In genomic region chr2:74414913-74415761, GRCh38 we compare ENCODE assay signal across 8 cellular contexts. TPM values are rescaled to one million over a fixed set of nuclear protein-coding genes. Genes with fewer than 3 reads are reported as not detected.
DNase-seq lines count a peak whose midpoint lies in the region; ATAC-seq and TF ChIP-seq lines count a peak whose summit lies in the region.

No MANE protein-coding gene starts in this region.

- H3K4me3 ChIP-seq in breast epithelium (peak overlapping the region; percentile 54 to 75 (median 62)), rectal smooth muscle tissue (ENCODE audit: low read length) (peak overlapping the region; percentile 70)

- ATAC-seq in activated CD8-positive, alpha-beta T cell treated with anti-CD3 and anti-CD28 coated beads, Interleukin-2, amount 10 ng/mL, durations not matched to agents 7 days and 5 days: peak; percentile 55
- ATAC-seq in foreskin keratinocyte (peak; percentile 14), HG03025 (IDR thresholded peaks at IDR 0.05; ENCODE audit: low FRiP score, unreplicated experiment) (no peak), HG03442 (IDR thresholded peaks at IDR 0.05; ENCODE audit: unreplicated experiment) (no peak), GM19395 (IDR thresholded peaks at IDR 0.05; ENCODE audit: unreplicated experiment) (no peak)

- no peak overlapping the region for H3K27ac Mint-ChIP-seq in MCF 10A (ENCODE audit: low read depth, unreplicated experiment)
- H3K27ac Mint-ChIP-seq in activated CD8-positive, alpha-beta T cell treated with anti-CD3 and anti-CD28 coated beads, Interleukin-2, amount 10 ng/mL, durations not matched to agents 7 days and 5 days: no peak overlapping the region

- H3K36me3 Mint-ChIP-seq in MCF 10A (ENCODE audit: insufficient read depth, unreplicated experiment): no peaks in the 10 kb centered on the region
- H3K36me3 Mint-ChIP-seq in activated CD8-positive, alpha-beta T cell treated with anti-CD3 and anti-CD28 coated beads, Interleukin-2, amount 10 ng/mL, durations not matched to agents 7 days and 5 days (ENCODE audit: low read depth): no peaks in the 10 kb centered on the region

- no peaks in the 10 kb centered on the region for H3K27me3 Mint-ChIP-seq in MCF 10A (ENCODE audit: insufficient read depth, unreplicated experiment)
- no peaks in the 10 kb centered on the region for H3K27me3 Mint-ChIP-seq in activated CD8-positive, alpha-beta T cell treated with anti-CD3 and anti-CD28 coated beads, Interleukin-2, amount 10 ng/mL, durations not matched to agents 7 days and 5 days (ENCODE audit: low read depth)

- H3K27me3 ChIP-seq in breast epithelium (no peaks in the 10 kb centered on the region), foreskin keratinocyte (no peaks in the 10 kb centered on the region), rectal smooth muscle tissue (ENCODE audit: control insufficient read depth, insufficient read depth, low read length) (no peaks in the 10 kb centered on the region)

- no TSS peak for BruUV-seq in MCF 10A (replicated peaks; lab: Mats Ljungman, UMichigan)

- TF ChIP-seq CTCF in breast epithelium (IDR thresholded peaks at IDR 0.05) (peak in 1 of 3 donors; percentile 12), MCF 10A (IDR thresholded peaks at IDR 0.05; ENCODE audit: unreplicated experiment) (no peak), foreskin keratinocyte (conservative IDR thresholded peaks at IDR 0.05) (peak; percentile 39)

- H3K27ac ChIP-seq in breast epithelium (peak overlapping the region; percentile 70 to 89), foreskin keratinocyte (no peak overlapping the region), rectal smooth muscle tissue (ENCODE audit: low read depth, low read length) (no peak overlapping the region)

- no peak for DNase-seq in breast epithelium (ENCODE audit: low spot score in 2 of 2)
- no peak for DNase-seq in MCF 10A (ENCODE audit: unreplicated experiment)
- no peak for DNase-seq in activated CD8-positive, alpha-beta T cell treated with anti-CD3 and anti-CD28 coated beads, Interleukin-2, amount 10 ng/mL, durations not matched to agents 7 days and 5 days
- DNase-seq in foreskin keratinocyte: no peak

- CTCF ChIA-PET in MCF 10A (lab: Yijun Ruan, JAX): interaction anchor here (0.7 kb wide), 1 partner anchor 23 kb away, joined by 3 read pairs; no protein-coding TSS in a partner anchor
- CTCF ChIA-PET in activated CD8-positive, alpha-beta T cell treated with anti-CD3 and anti-CD28 coated beads, Interleukin-2, amount 10 ng/mL, durations not matched to agents 7 days and 5 days (lab: Charles Lee): interaction anchor here (1.1 kb wide), 2 partner anchors 14 to 24 kb away, joined by 3 to 5 read pairs; no protein-coding TSS in a partner anchor

- H3K9ac ChIP-seq in rectal smooth muscle tissue (ENCODE audit: low read length): peak overlapping the region; percentile 8

- no peaks in the 10 kb centered on the region for H3K9me3 ChIP-seq in breast epithelium

- H3K36me3 ChIP-seq in breast epithelium (no peaks in the 10 kb centered on the region), rectal smooth muscle tissue (ENCODE audit: control insufficient read depth, insufficient read depth, low read length) (no peaks in the 10 kb centered on the region)

- POLR2A ChIA-PET in MCF 10A (lab: Yijun Ruan, JAX): no interaction called here
- POLR2A ChIA-PET in activated CD8-positive, alpha-beta T cell treated with anti-CD3 and anti-CD28 coated beads, Interleukin-2, amount 10 ng/mL, durations not matched to agents 7 days and 5 days (lab: Charles Lee): interaction anchor here (0.8 to 1.1 kb wide), 2 partner anchors 18 to 39 kb away, joined by 3 to 6 read pairs; partner anchors contain the start of gene INO80B

- peaks cover 1% of the 10 kb centered on the region for H3K4me1 Mint-ChIP-seq in MCF 10A (ENCODE audit: insufficient read depth, unreplicated experiment)
- peaks cover 27% of the 10 kb centered on the region for H3K4me1 Mint-ChIP-seq in activated CD8-positive, alpha-beta T cell treated with anti-CD3 and anti-CD28 coated beads, Interleukin-2, amount 10 ng/mL, durations not matched to agents 7 days and 5 days (ENCODE audit: low read depth)

- H3K9me3 Mint-ChIP-seq in MCF 10A (ENCODE audit: unreplicated experiment): no peaks in the 10 kb centered on the region
- no peaks in the 10 kb centered on the region for H3K9me3 Mint-ChIP-seq in activated CD8-positive, alpha-beta T cell treated with anti-CD3 and anti-CD28 coated beads, Interleukin-2, amount 10 ng/mL, durations not matched to agents 7 days and 5 days (ENCODE audit: insufficient read depth)

- TF ChIP-seq POLR2A in breast epithelium (IDR thresholded peaks at IDR 0.05): no peak

- H3K4me3 Mint-ChIP-seq in MCF 10A (ENCODE audit: unreplicated experiment): no peak overlapping the region
- no peak overlapping the region for H3K4me3 Mint-ChIP-seq in activated CD8-positive, alpha-beta T cell treated with anti-CD3 and anti-CD28 coated beads, Interleukin-2, amount 10 ng/mL, durations not matched to agents 7 days and 5 days

- H3K4me1 ChIP-seq in breast epithelium (peaks cover 0 to 5% of the 10 kb centered on the region in 2 donors), foreskin keratinocyte (no peaks in the 10 kb centered on the region), rectal smooth muscle tissue (ENCODE audit: control insufficient read depth, insufficient read depth, low read length) (peaks cover 4% of the 10 kb centered on the region)

- intact Hi-C loops in breast epithelium (cut with DNase I; ENCODE audit: low total_unique reads): no loop called here
- intact Hi-C loops in MCF 10A (cut with micrococcal nuclease): no loop called here

RNA-seq across cellular contexts. Expression of gene C2orf81, which starts 6.3 kb away (rescaled TPM):
- 1 to 10 TPM in 2 of 3 donors, under 1 TPM in 1; 0.64 to 1.6 (median 1.3) TPM for total RNA-seq in breast epithelium
- 4.3 and 5.6 TPM in 2 replicates for total RNA-seq in MCF 10A (2022)
- 1 to 10 TPM; 1.5 TPM for total RNA-seq in activated CD8-positive, alpha-beta T cell treated with anti-CD3 and anti-CD28 coated beads, Interleukin-2, amount 10 ng/mL, durations not matched to agents 7 days and 5 days
- 1.5 and 3.5 TPM in 2 replicates for total RNA-seq in foreskin keratinocyte
- 1.9 and 3.2 TPM in 2 replicates for polyA plus RNA-seq in foreskin keratinocyte

RNA-seq across cellular contexts. Expression of gene WDR54, which starts 6.4 kb away (rescaled TPM):
- 10 to 100 TPM in 1 of 3 donors, 1 to 10 TPM in 2; 6.7 to 13.1 (median 9.4) TPM for total RNA-seq in breast epithelium
- 16.4 and 19.9 TPM in 2 replicates for total RNA-seq in MCF 10A (2022)
- total RNA-seq in activated CD8-positive, alpha-beta T cell treated with anti-CD3 and anti-CD28 coated beads, Interleukin-2, amount 10 ng/mL, durations not matched to agents 7 days and 5 days: 10 to 100 TPM; 93.7 to 96.9 TPM
- 73.6 and 80.9 TPM in 2 replicates for total RNA-seq in foreskin keratinocyte
- polyA plus RNA-seq in foreskin keratinocyte: 95.6 and 100 TPM in 2 replicates

RNA-seq across cellular contexts. Expression of gene RTKN, which starts 26.6 kb away (rescaled TPM):
- 10 to 100 TPM in 2 of 3 donors, 1 to 10 TPM in 1; 9.3 to 49.9 (median 36.7) TPM for total RNA-seq in breast epithelium
- 49.1 and 63.0 TPM in 2 replicates for total RNA-seq in MCF 10A (2022)
- under 1 TPM; 0.37 to 0.57 TPM for total RNA-seq in activated CD8-positive, alpha-beta T cell treated with anti-CD3 and anti-CD28 coated beads, Interleukin-2, amount 10 ng/mL, durations not matched to agents 7 days and 5 days
- 143 and 188 TPM in 2 replicates for total RNA-seq in foreskin keratinocyte
- 132 and 168 TPM in 2 replicates for polyA plus RNA-seq in foreskin keratinocyte

RNA-seq across cellular contexts. Expression of gene DCTN1, which starts 35.0 kb away (rescaled TPM):
- total RNA-seq in breast epithelium (100 to 1,000 TPM in 2 of 3 donors, 10 to 100 TPM in 1; 92.2 to 125 (median 103) TPM), MCF 10A (2022) (113 and 117 TPM in 2 replicates), foreskin keratinocyte (165 and 187 TPM in 2 replicates)
- 100 to 1,000 TPM; 112 to 115 TPM for total RNA-seq in activated CD8-positive, alpha-beta T cell treated with anti-CD3 and anti-CD28 coated beads, Interleukin-2, amount 10 ng/mL, durations not matched to agents 7 days and 5 days
- polyA plus RNA-seq in foreskin keratinocyte: 178 and 183 TPM in 2 replicates

RNA-seq across cellular contexts. Expression of gene INO80B, which starts 39.8 kb away (rescaled TPM):
- 10 to 100 TPM; 12.6 to 26.2 (median 24.4) TPM for total RNA-seq in breast epithelium
- total RNA-seq in MCF 10A (2022): 34.6 and 36.0 TPM in 2 replicates
- 10 to 100 TPM; 25.7 to 29.1 TPM for total RNA-seq in activated CD8-positive, alpha-beta T cell treated with anti-CD3 and anti-CD28 coated beads, Interleukin-2, amount 10 ng/mL, durations not matched to agents 7 days and 5 days
- total RNA-seq in foreskin keratinocyte: 33.4 and 36.2 TPM in 2 replicates
- polyA plus RNA-seq in foreskin keratinocyte: 43.7 and 50.7 TPM in 2 replicates

Comparison
In these comparisons a context has a peak if more than half of its experiments do, and no peak if none do; other contexts are left out.
1. H3K27ac ChIP-seq: peak in breast epithelium (2 of 2); none in foreskin keratinocyte (single experiment) and rectal smooth muscle tissue (single experiment).
2. ATAC-seq: peak in activated CD8-positive, alpha-beta T cell treated with anti-CD3 and anti-CD28 coated beads, Interleukin-2, amount 10 ng/mL, durations not matched to agents 7 days and 5 days (single experiment) and foreskin keratinocyte (single experiment); none in HG03025 (single experiment), HG03442 (single experiment) and GM19395 (single experiment).
3. RNA of gene RTKN, which starts 26.6 kb away (total RNA-seq): 143 to 188 TPM in foreskin keratinocyte, 49.1 to 63.0 TPM in MCF 10A and 9.3 to 49.9 TPM in breast epithelium; 0.37 to 0.57 TPM in activated CD8-positive, alpha-beta T cell treated with anti-CD3 and anti-CD28 coated beads, Interleukin-2, amount 10 ng/mL, durations not matched to agents 7 days and 5 days; every median in the first group is over 4 times any median in the second.